ENCODE assay signal across 8 cellular contexts in the genomic region with DNA sequence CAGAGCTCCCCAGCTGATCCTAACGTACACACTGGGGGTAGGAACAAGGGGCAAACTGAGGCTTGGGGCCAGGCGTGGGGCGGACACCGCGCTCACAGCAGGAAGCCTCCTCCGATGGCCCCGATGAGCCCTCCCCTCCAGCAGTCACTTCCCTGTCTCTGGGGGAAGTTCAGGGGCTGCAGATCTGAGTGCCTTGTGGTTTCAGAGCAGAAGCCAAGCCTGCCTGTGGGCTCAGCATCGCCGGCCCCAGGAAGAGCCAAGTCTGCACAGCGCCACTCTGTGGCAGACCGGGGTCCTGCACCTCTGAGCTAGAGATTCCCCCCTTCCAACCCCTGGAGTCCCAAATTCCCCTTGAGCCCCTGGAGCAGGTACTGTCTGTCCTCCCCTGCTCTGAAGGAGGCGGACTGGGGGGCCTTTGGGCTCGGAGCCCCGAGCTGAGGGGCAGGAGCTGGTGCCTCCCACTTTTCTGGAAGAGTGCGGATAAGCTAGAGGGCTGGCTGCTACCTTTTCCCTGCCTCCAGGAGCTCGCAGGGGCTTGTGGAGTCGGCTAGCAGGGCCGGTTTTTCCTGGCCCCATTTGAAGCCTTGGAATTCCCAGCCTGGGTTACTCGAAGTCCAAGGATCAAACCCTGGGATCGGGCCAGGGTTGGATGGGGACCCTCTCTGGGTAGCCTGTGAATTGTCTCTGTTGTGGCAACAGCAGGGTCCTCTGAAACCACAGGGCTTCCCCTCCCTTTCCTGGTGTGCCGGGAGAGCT. TPM values are rescaled to one million over a fixed set of nuclear protein-coding genes. Genes with fewer than 3 reads are reported as not detected.
DNase-seq lines count a peak whose midpoint lies in the region; ATAC-seq and TF ChIP-seq lines count a peak whose summit lies in the region.

No MANE protein-coding gene starts in this region.

- H3K36me3 Mint-ChIP-seq in CD4-positive, CD25-positive, alpha-beta regulatory T cell, result peaks cover 3% of the 10 kb centered on the region

- peak; percentile 53 to 67 for ATAC-seq in CD4-positive, CD25-positive, alpha-beta regulatory T cell (ENCODE audit: low read depth in 2 of 2)
- ATAC-seq in GM19463 (IDR thresholded peaks at IDR 0.05; ENCODE audit: unreplicated experiment), result peak; percentile 35
- ATAC-seq in sciatic nerve, result peak; percentile 58
- no peak for ATAC-seq in HG03097 (IDR thresholded peaks at IDR 0.05; ENCODE audit: low FRiP score, unreplicated experiment)

- no peak overlapping the region for H3K9ac ChIP-seq in KMS-11

- peaks cover 54% of the 10 kb centered on the region for H3K4me1 ChIP-seq in CD4-positive, CD25-positive, alpha-beta regulatory T cell (ENCODE audit: control insufficient read depth, insufficient read depth, low read length, poor library complexity, severe bottlenecking)
- peaks cover 19% of the 10 kb centered on the region for H3K4me1 ChIP-seq in KMS-11 (ENCODE audit: low read depth, poor library complexity, severe bottlenecking)
- peaks cover 8 to 30% of the 10 kb centered on the region in 2 donors for H3K4me1 ChIP-seq in ascending aorta

- H3K27ac Mint-ChIP-seq in CD4-positive, CD25-positive, alpha-beta regulatory T cell, result peak overlapping the region in 1 of 3 donors; percentile 38

- H3K4me2 ChIP-seq in KMS-11, result no peak overlapping the region

- H3K27ac ChIP-seq in CD4-positive, CD25-positive, alpha-beta regulatory T cell (ENCODE audit: insufficient read depth, low read length, poor library complexity, severe bottlenecking), result no peak overlapping the region
- H3K27ac ChIP-seq in KMS-11 (no peak overlapping the region), ascending aorta (peak overlapping the region; percentile 91 to 92)

- peaks cover 0 to 2% (median 0%) of the 10 kb centered on the region in 7 donors for H3K9me3 Mint-ChIP-seq in CD4-positive, CD25-positive, alpha-beta regulatory T cell

- DNase-seq in CD4-positive, CD25-positive, alpha-beta regulatory T cell, result peak; percentile 39 to 78 (median 57)
- DNase-seq in T-helper 22 cell (ENCODE audit: low read depth), result peak; percentile 33
- DNase-seq in ascending aorta (ENCODE audit: low spot score in 2 of 2), result peak; percentile 42 to 90
- DNase-seq in hepatic stellate cell (ENCODE audit: low spot score), result peak; percentile 80
- peak; percentile 88 for DNase-seq in sciatic nerve (ENCODE audit: low spot score)

- H3K27me3 ChIP-seq in CD4-positive, CD25-positive, alpha-beta regulatory T cell (ENCODE audit: control insufficient read depth, insufficient read depth, low read length), result no peaks in the 10 kb centered on the region
- no peaks in the 10 kb centered on the region for H3K27me3 ChIP-seq in KMS-11 (ENCODE audit: insufficient read depth, low read depth)
- H3K27me3 ChIP-seq in ascending aorta, result no peaks in the 10 kb centered on the region

- no peaks in the 10 kb centered on the region; the same call in 1 of the 2 replicates for H4K20me1 ChIP-seq in KMS-11 (ENCODE audit: insufficient read depth)

- H3K79me2 ChIP-seq in KMS-11 (ENCODE audit: insufficient read depth, low read depth), result peaks cover 67% of the 10 kb centered on the region

- H3K4me3 Mint-ChIP-seq in CD4-positive, CD25-positive, alpha-beta regulatory T cell, result peak overlapping the region; percentile 62 to 88 (median 82)

- no peaks in the 10 kb centered on the region for H3K9me3 ChIP-seq in CD4-positive, CD25-positive, alpha-beta regulatory T cell (ENCODE audit: control insufficient read depth in 2 of 2, low read length in 2 of 2)
- H3K9me3 ChIP-seq in ascending aorta, result no peaks in the 10 kb centered on the region

- H3K4me1 Mint-ChIP-seq in CD4-positive, CD25-positive, alpha-beta regulatory T cell, result peaks cover 0 to 40% (median 11%) of the 10 kb centered on the region in 4 donors

- H2AFZ ChIP-seq in KMS-11 (ENCODE audit: low read depth), result no peak overlapping the region

- no peak overlapping the region for H3K4me3 ChIP-seq in CD4-positive, CD25-positive, alpha-beta regulatory T cell (ENCODE audit: low read depth, low read length)
- H3K4me3 ChIP-seq in KMS-11 (IDR thresholded peaks at IDR 0.05; ENCODE audit: insufficient read depth, low read depth, low read length) (no peak overlapping the region), ascending aorta (peak overlapping the region in 1 of 2 donors; percentile 23)

- peaks cover 9% of the 10 kb centered on the region for H3K27me3 Mint-ChIP-seq in CD4-positive, CD25-positive, alpha-beta regulatory T cell

- TF ChIP-seq CTCF in KMS-11 (conservative IDR thresholded peaks at IDR 0.05; ENCODE audit: low read depth, low read length), result peak; percentile 85
- TF ChIP-seq CTCF in ascending aorta (IDR thresholded peaks at IDR 0.05), result peak; percentile 85 to 94 (median 90)

- intact Hi-C loops in ascending aorta (cut with DNase I) (loop anchor here (1.0 to 2.0 kb wide), 2 partner anchors 37 to 296 kb away; no protein-coding TSS in a partner anchor), sciatic nerve (cut with DNase I) (loop anchor here (10.0 kb wide), 2 partner anchors 311 to 341 kb away; no protein-coding TSS in a partner anchor)

- H3K36me3 ChIP-seq in CD4-positive, CD25-positive, alpha-beta regulatory T cell (ENCODE audit: control insufficient read depth, insufficient read depth, low read length), result no peaks in the 10 kb centered on the region
- H3K36me3 ChIP-seq in KMS-11 (ENCODE audit: insufficient read depth) (no peaks in the 10 kb centered on the region), ascending aorta (peaks cover 0 to 5% of the 10 kb centered on the region in 2 donors)

RNA-seq across cellular contexts. Expression of a gene that starts 2.9 kb away (rescaled TPM):
- 17.1 TPM for total RNA-seq in CD4-positive, CD25-positive, alpha-beta regulatory T cell
- polyA plus RNA-seq in CD4-positive, CD25-positive, alpha-beta regulatory T cell, result under 1 TPM; 0.38 to 0.80 (median 0.48) TPM
- total RNA-seq in ascending aorta, result 120 TPM
- total RNA-seq in sciatic nerve, result 97.3 TPM

Comparison
In these comparisons a context has a peak if more than half of its experiments do, and no peak if none do; other contexts are left out.
1. DNase-seq: peak in every context shown above with its lines; median percentile 88 in sciatic nerve; 80 in hepatic stellate cell; 66 in ascending aorta; 57 in CD4-positive, CD25-positive, alpha-beta regulatory T cell; 33 in T-helper 22 cell.
2. H3K27ac ChIP-seq: peak in ascending aorta (2 of 2); none in CD4-positive, CD25-positive, alpha-beta regulatory T cell (single experiment) and KMS-11 (single experiment).